ENCODE assay signal across 16 cellular contexts in genomic region chr14:97036096-97036852, GRCh38.
DNase-seq lines count a peak whose midpoint lies in the region; ATAC-seq and TF ChIP-seq lines count a peak whose summit lies in the region.
"Had no signal": no experiment of that assay in that cellular context is flagged by ENCODE, and none has a peak within 500 bp of the region (broad histone marks: within the 10 kb centered on the region; RNA-seq: fewer than 3 reads in every experiment).

No MANE protein-coding gene starts in this region.

- H3K4me3 Mint-ChIP-seq in mesothelial cell of epicardium, result no peak overlapping the region
- H3K4me3 Mint-ChIP-seq: CD4-positive, alpha-beta T cell had no signal

- no peak overlapping the region for H3K4me2 ChIP-seq in mesendoderm (ENCODE audit: low read length)

- peak; percentile 40 for DNase-seq in A673 (ENCODE audit: low spot score)
- DNase-seq in NT2/D1 (ENCODE audit: low read depth, low spot score), result peak; percentile 11
- peak; percentile 74 for DNase-seq in ecto neural progenitor cell (ENCODE audit: low spot score)
- DNase-seq in mesendoderm, result peak; percentile 63
- no peak for DNase-seq in mesothelial cell of epicardium (ENCODE audit: low spot score in 2 of 2, unreplicated experiment in 2 of 2)
- no peak for DNase-seq in NCI-H526 (lab: John Stamatoyannopoulos, UW)
- DNase-seq: 8988T; ACHN; C1 segment of cervical spinal cord; CD4-positive, alpha-beta T cell; DMS79; GOT3; HCEC 1CT had no signal

- no peak overlapping the region for H2BK15ac ChIP-seq in mesendoderm (replicated peaks; ENCODE audit: low read depth)

- no peak overlapping the region for H4K5ac ChIP-seq in mesendoderm (ENCODE audit: low read length)

- H3K9me3 ChIP-seq in A673 (ENCODE audit: low read depth, low read length, poor library complexity, severe bottlenecking), result peaks cover 12% of the 10 kb centered on the region
- H3K9me3 ChIP-seq in NT2/D1 (ENCODE audit: insufficient read depth, low read length), result peaks cover 10% of the 10 kb centered on the region

- no peak overlapping the region for H3K23ac ChIP-seq in mesendoderm (ENCODE audit: low read length)

- POLR2A ChIA-PET in A673 (lab: Charles Lee; ENCODE audit: low non-redundant PET), result no interaction called here

- H3K18ac ChIP-seq in mesendoderm (ENCODE audit: low read length), result no peak overlapping the region

- peaks cover 15% of the 10 kb centered on the region for H3K4me1 ChIP-seq in A673 (ENCODE audit: insufficient read depth, low read length, poor library complexity, severe bottlenecking)
- peaks cover 4% of the 10 kb centered on the region for H3K4me1 ChIP-seq in NT2/D1 (ENCODE audit: insufficient read depth, insufficient read length)
- H3K4me1 ChIP-seq in mesendoderm (ENCODE audit: control insufficient read depth, low read depth, low read length), result no peaks in the 10 kb centered on the region

- CTCF ChIA-PET in A673 (lab: Charles Lee), result no interaction called here

- H3K27ac ChIP-seq in A673 (ENCODE audit: low read depth, low read length, poor library complexity, severe bottlenecking) (no peak overlapping the region), mesendoderm (ENCODE audit: low read depth, low read length) (no peak overlapping the region)
- H3K27ac ChIP-seq: HL-60 had no signal

- H3K79me2 ChIP-seq in mesendoderm (ENCODE audit: control insufficient read depth, insufficient read depth, low read length), result no peaks in the 10 kb centered on the region

- no peaks in the 10 kb centered on the region for H3K79me1 ChIP-seq in mesendoderm (ENCODE audit: low read length)

- no peaks in the 10 kb centered on the region for H3K36me3 ChIP-seq in A673 (ENCODE audit: insufficient read depth, low read length, poor library complexity, severe bottlenecking)
- H3K36me3 ChIP-seq in NT2/D1 (ENCODE audit: insufficient read depth, insufficient read length, low read length), result no peaks in the 10 kb centered on the region
- H3K36me3 ChIP-seq in mesendoderm (ENCODE audit: control insufficient read depth, insufficient read depth, low read length), result no peaks in the 10 kb centered on the region

- H3K56ac ChIP-seq in mesendoderm (ENCODE audit: low read length), result no peak overlapping the region

- H4K8ac ChIP-seq in mesendoderm (ENCODE audit: low read depth, low read length), result no peak overlapping the region

- no peak overlapping the region for H2BK120ac ChIP-seq in mesendoderm (ENCODE audit: low read depth, low read length)

- no peaks in the 10 kb centered on the region for H3K27me3 ChIP-seq in A673 (replicated peaks; ENCODE audit: insufficient read depth, low read depth, low read length, poor library complexity)
- H3K27me3 ChIP-seq in NT2/D1 (ENCODE audit: insufficient read depth, insufficient read length), result peaks cover 30% of the 10 kb centered on the region
- peaks cover 5% of the 10 kb centered on the region for H3K27me3 ChIP-seq in mesendoderm (ENCODE audit: insufficient read depth, low read length, poor library complexity)

- peaks cover 12% of the 10 kb centered on the region for H3K9me3 Mint-ChIP-seq in mesothelial cell of epicardium

- peaks cover 78% of the 10 kb centered on the region for H3K27me3 Mint-ChIP-seq in mesothelial cell of epicardium (ENCODE audit: low read depth)

- H3K36me3 Mint-ChIP-seq in mesothelial cell of epicardium, result no peaks in the 10 kb centered on the region

- no peak for TF ChIP-seq CTCF in A673 (conservative IDR thresholded peaks at IDR 0.05; ENCODE audit: low read depth, low read length)
- TF ChIP-seq CTCF in mesothelial cell of epicardium (IDR thresholded peaks at IDR 0.05; ENCODE audit: unreplicated experiment), result no peak

- ATAC-seq in GM18502 (IDR thresholded peaks at IDR 0.05; ENCODE audit: poor library complexity, unreplicated experiment), result no peak
- ATAC-seq: GM12878 had no signal

- intact Hi-C loops in A673 (cut with micrococcal nuclease; ENCODE audit: unreplicated experiment), result no loop called here

- peaks cover 6% of the 10 kb centered on the region for H3K4me1 Mint-ChIP-seq in mesothelial cell of epicardium

- H3K4me3 ChIP-seq in A673 (ENCODE audit: low read depth, low read length, poor library complexity, severe bottlenecking), result no peak overlapping the region
- H3K4me3 ChIP-seq in NT2/D1 (ENCODE audit: insufficient read length, low read depth), result no peak overlapping the region
- H3K4me3 ChIP-seq in mesendoderm (ENCODE audit: low read length), result no peak overlapping the region
- H3K4me3 ChIP-seq: GM12878 had no signal

- BruUV-seq in A673 (replicated peaks; lab: Mats Ljungman, UMichigan), result no TSS peak

- H2BK5ac ChIP-seq in mesendoderm (ENCODE audit: low read length), result no peak overlapping the region

- H3K9ac ChIP-seq in NT2/D1 (ENCODE audit: insufficient read length, low read depth), result no peak overlapping the region
- H3K9ac ChIP-seq in mesendoderm (ENCODE audit: low read length), result no peak overlapping the region

- no peak overlapping the region for H3K4ac ChIP-seq in mesendoderm (ENCODE audit: low read depth, low read length)

- H3K27ac Mint-ChIP-seq in mesothelial cell of epicardium, result no peak overlapping the region
- H3K27ac Mint-ChIP-seq: CD4-positive, alpha-beta T cell had no signal

- no CpG with 5 or more reads among the region's 15 CpGs for WGBS in mesendoderm (ENCODE audit: extremely low coverage, insufficient coverage, low lambda C conversion rate)

- H2AK5ac ChIP-seq in mesendoderm (ENCODE audit: low read length), result no peak overlapping the region

Comparison
In these comparisons a context has a peak if more than half of its experiments do, and no peak if none do; other contexts are left out.
1. DNase-seq: peak in A673 (single experiment), NT2/D1 (single experiment), ecto neural progenitor cell (single experiment) and mesendoderm (single experiment); none in mesothelial cell of epicardium (0 of 2) and NCI-H526 (0 of 2).